ENCODE assay signal across 1 cellular context in the genomic region with DNA sequence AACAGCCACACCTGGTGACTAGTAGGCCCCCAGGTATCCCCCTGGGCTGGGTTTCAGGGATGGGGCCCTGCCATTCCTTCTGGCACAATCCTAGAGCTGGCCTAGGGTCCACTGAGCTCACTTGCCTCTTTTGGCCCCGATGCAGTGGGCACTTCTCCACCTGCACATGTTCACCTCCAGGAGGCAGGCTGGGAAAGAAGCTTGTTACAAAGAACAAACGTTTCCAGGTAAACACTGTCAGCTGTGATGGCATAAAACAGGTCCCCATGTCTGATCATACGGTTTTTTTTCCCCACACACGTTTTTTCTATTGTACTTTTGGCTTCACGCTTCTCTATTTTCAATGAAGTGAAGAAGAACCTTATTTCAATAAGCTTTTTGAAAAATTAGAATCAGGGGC.
A peak's percentile ranks its signal among the peaks of the same experiment; 100 is the strongest.
TF ChIP-seq lines count a peak whose summit lies in the region.

No MANE protein-coding gene starts in this region.

TF ChIP-seq in HepG2, 621 proteins besides CTCF, POLR2A, EP300 and RAD21:
- TF ChIP-seq ZNF678 (CRISPR knock-in tag; IDR thresholded peaks at IDR 0.05): no peak
- TF ChIP-seq, protein P1, sequence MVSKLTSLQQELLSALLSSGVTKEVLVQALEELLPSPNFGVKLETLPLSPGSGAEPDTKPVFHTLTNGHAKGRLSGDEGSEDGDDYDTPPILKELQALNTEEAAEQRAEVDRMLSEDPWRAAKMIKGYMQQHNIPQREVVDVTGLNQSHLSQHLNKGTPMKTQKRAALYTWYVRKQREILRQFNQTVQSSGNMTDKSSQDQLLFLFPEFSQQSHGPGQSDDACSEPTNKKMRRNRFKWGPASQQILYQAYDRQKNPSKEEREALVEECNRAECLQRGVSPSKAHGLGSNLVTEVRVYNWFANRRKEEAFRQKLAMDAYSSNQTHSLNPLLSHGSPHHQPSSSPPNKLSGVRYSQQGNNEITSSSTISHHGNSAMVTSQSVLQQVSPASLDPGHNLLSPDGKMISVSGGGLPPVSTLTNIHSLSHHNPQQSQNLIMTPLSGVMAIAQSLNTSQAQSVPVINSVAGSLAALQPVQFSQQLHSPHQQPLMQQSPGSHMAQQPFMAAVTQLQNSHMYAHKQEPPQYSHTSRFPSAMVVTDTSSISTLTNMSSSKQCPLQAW (CRISPR knock-in tag; IDR thresholded peaks at IDR 0.05): no peak
- TF ChIP-seq, protein P2, sequence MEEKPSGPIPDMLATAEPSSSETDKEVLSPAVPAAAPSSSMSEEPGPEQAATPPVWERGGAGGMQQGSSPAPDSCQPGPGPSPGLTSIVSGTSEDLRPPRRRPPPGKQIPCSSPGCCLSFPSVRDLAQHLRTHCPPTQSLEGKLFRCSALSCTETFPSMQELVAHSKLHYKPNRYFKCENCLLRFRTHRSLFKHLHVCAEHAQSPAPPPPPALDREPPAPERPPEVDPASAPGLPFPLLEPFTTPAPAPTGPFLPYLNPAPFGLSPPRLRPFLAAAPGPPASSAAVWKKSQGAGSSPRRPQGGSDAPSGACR (CRISPR knock-in tag; IDR thresholded peaks at IDR 0.05): 0 out of 2 replicates have a peak, but pooled peaks have one; percentile 31
- peak; percentile 70 for TF ChIP-seq FOXO1 (CRISPR knock-in tag; IDR thresholded peaks at IDR 0.05)
- no peak for TF ChIP-seq KLF9 (CRISPR knock-in tag; IDR thresholded peaks at IDR 0.05; ENCODE audit: low read depth)
- TF ChIP-seq CHCHD3 (CRISPR knock-in tag; IDR thresholded peaks at IDR 0.05): no peak
- no peak for TF ChIP-seq SKI (IDR thresholded peaks at IDR 0.05; ENCODE audit: partially characterized antibody)
- TF ChIP-seq SMC3 (IDR thresholded peaks at IDR 0.05; ENCODE audit: low read length): peak; percentile 82
- peak; percentile 72 for TF ChIP-seq STAG1 (CRISPR knock-in tag; IDR thresholded peaks at IDR 0.05)
- no peak for TF ChIP-seq PHF8 (CRISPR knock-in tag; IDR thresholded peaks at IDR 0.05)
- no peak for TF ChIP-seq HIVEP1 (CRISPR knock-in tag; IDR thresholded peaks at IDR 0.05)
- peak; percentile 65; the same call in 1 of the 2 replicates for TF ChIP-seq FOXA3 (CRISPR knock-in tag; IDR thresholded peaks at IDR 0.05)
- TF ChIP-seq, protein P3, sequence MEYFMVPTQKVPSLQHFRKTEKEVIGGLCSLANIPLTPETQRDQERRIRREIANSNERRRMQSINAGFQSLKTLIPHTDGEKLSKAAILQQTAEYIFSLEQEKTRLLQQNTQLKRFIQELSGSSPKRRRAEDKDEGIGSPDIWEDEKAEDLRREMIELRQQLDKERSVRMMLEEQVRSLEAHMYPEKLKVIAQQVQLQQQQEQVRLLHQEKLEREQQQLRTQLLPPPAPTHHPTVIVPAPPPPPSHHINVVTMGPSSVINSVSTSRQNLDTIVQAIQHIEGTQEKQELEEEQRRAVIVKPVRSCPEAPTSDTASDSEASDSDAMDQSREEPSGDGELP (IDR thresholded peaks at IDR 0.05; ENCODE audit: borderline replicate concordance, low read depth): peak; percentile 90
- no peak for TF ChIP-seq RCOR2 (CRISPR knock-in tag; IDR thresholded peaks at IDR 0.05)
- TF ChIP-seq, protein P4, sequence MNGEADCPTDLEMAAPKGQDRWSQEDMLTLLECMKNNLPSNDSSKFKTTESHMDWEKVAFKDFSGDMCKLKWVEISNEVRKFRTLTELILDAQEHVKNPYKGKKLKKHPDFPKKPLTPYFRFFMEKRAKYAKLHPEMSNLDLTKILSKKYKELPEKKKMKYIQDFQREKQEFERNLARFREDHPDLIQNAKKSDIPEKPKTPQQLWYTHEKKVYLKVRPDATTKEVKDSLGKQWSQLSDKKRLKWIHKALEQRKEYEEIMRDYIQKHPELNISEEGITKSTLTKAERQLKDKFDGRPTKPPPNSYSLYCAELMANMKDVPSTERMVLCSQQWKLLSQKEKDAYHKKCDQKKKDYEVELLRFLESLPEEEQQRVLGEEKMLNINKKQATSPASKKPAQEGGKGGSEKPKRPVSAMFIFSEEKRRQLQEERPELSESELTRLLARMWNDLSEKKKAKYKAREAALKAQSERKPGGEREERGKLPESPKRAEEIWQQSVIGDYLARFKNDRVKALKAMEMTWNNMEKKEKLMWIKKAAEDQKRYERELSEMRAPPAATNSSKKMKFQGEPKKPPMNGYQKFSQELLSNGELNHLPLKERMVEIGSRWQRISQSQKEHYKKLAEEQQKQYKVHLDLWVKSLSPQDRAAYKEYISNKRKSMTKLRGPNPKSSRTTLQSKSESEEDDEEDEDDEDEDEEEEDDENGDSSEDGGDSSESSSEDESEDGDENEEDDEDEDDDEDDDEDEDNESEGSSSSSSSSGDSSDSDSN (CRISPR knock-in tag; IDR thresholded peaks at IDR 0.05): no peak
- peak; percentile 41; the same call in 1 of the 2 replicates for TF ChIP-seq HDAC1 (CRISPR knock-in tag; IDR thresholded peaks at IDR 0.05)
- TF ChIP-seq, protein P5, sequence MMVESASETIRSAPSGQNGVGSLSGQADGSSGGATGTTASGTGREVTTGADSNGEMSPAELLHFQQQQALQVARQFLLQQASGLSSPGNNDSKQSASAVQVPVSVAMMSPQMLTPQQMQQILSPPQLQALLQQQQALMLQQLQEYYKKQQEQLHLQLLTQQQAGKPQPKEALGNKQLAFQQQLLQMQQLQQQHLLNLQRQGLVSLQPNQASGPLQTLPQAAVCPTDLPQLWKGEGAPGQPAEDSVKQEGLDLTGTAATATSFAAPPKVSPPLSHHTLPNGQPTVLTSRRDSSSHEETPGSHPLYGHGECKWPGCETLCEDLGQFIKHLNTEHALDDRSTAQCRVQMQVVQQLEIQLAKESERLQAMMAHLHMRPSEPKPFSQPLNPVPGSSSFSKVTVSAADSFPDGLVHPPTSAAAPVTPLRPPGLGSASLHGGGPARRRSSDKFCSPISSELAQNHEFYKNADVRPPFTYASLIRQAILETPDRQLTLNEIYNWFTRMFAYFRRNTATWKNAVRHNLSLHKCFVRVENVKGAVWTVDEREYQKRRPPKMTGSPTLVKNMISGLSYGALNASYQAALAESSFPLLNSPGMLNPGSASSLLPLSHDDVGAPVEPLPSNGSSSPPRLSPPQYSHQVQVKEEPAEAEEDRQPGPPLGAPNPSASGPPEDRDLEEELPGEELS (CRISPR knock-in tag; IDR thresholded peaks at IDR 0.05): 0 out of 2 replicates have a peak, but pooled peaks have one; percentile 19
- TF ChIP-seq, protein P6, sequence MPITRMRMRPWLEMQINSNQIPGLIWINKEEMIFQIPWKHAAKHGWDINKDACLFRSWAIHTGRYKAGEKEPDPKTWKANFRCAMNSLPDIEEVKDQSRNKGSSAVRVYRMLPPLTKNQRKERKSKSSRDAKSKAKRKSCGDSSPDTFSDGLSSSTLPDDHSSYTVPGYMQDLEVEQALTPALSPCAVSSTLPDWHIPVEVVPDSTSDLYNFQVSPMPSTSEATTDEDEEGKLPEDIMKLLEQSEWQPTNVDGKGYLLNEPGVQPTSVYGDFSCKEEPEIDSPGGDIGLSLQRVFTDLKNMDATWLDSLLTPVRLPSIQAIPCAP (CRISPR knock-in tag; IDR thresholded peaks at IDR 0.05; ENCODE audit: low read depth): no peak
- no peak for TF ChIP-seq GPN1 (CRISPR knock-in tag; IDR thresholded peaks at IDR 0.05; ENCODE audit: borderline replicate concordance)
- TF ChIP-seq ZNF720 (CRISPR knock-in tag; IDR thresholded peaks at IDR 0.05): no peak
- no peak for TF ChIP-seq ZBTB7A (CRISPR knock-in tag; IDR thresholded peaks at IDR 0.05)
- TF ChIP-seq, protein P7, sequence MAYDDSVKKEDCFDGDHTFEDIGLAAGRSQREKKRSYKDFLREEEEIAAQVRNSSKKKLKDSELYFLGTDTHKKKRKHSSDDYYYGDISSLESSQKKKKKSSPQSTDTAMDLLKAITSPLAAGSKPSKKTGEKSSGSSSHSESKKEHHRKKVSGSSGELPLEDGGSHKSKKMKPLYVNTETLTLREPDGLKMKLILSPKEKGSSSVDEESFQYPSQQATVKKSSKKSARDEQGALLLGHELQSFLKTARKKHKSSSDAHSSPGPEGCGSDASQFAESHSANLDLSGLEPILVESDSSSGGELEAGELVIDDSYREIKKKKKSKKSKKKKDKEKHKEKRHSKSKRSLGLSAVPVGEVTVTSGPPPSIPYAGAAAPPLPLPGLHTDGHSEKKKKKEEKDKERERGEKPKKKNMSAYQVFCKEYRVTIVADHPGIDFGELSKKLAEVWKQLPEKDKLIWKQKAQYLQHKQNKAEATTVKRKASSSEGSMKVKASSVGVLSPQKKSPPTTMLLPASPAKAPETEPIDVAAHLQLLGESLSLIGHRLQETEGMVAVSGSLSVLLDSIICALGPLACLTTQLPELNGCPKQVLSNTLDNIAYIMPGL (CRISPR knock-in tag; IDR thresholded peaks at IDR 0.05; ENCODE audit: borderline replicate concordance in 1 of 2, low read depth in 1 of 2): peak in 1 of 2 experiments; percentile 44; a peak in 1 of 4 replicates
- no peak for TF ChIP-seq ZNF138 (CRISPR knock-in tag; IDR thresholded peaks at IDR 0.05; ENCODE audit: low read depth)
- 0 out of 2 replicates have a peak, but pooled peaks have one; percentile 17 for TF ChIP-seq SOX5 (CRISPR knock-in tag; IDR thresholded peaks at IDR 0.05; ENCODE audit: borderline replicate concordance)
- 0 out of 2 replicates have a peak, but pooled peaks have one; percentile 14 for TF ChIP-seq ZNF331 (CRISPR knock-in tag; IDR thresholded peaks at IDR 0.05)
- no peak for TF ChIP-seq GATAD1 (CRISPR knock-in tag; IDR thresholded peaks at IDR 0.05)
- no peak for TF ChIP-seq FOXA1 (IDR thresholded peaks at IDR 0.05)
- TF ChIP-seq FOXA1 (CRISPR knock-in tag; IDR thresholded peaks at IDR 0.05): peak; percentile 78
- TF ChIP-seq FOXK1 (CRISPR knock-in tag; IDR thresholded peaks at IDR 0.05; ENCODE audit: borderline replicate concordance, low read depth): peak; percentile 35; the same call in 1 of the 2 replicates
- no peak for TF ChIP-seq ZNF33A (CRISPR knock-in tag; IDR thresholded peaks at IDR 0.05; ENCODE audit: borderline replicate concordance)
- no peak for TF ChIP-seq FOXP1 (IDR thresholded peaks at IDR 0.05)
- peak; percentile 68 for TF ChIP-seq FOXP1 (CRISPR knock-in tag; IDR thresholded peaks at IDR 0.05)
- no peak for TF ChIP-seq ZMYM4 (CRISPR knock-in tag; IDR thresholded peaks at IDR 0.05)
- peak; percentile 44 for TF ChIP-seq SAP130 (CRISPR knock-in tag; IDR thresholded peaks at IDR 0.05; ENCODE audit: low read depth)
- TF ChIP-seq ZNF543 (CRISPR knock-in tag; IDR thresholded peaks at IDR 0.05): no peak
- TF ChIP-seq NR1H2 (CRISPR knock-in tag; IDR thresholded peaks at IDR 0.05; ENCODE audit: borderline replicate concordance, low read depth): no peak
TF ChIP-seq in HepG2: peak in this region for 15.
